ENCODE assay signal across 37 cellular contexts in genomic region chr9:135699440-135699839, GRCh38. TPM values are rescaled to one million over a fixed set of nuclear protein-coding genes. Genes with fewer than 3 reads are reported as not detected.
"Had no signal": no experiment of that assay in that cellular context is flagged by ENCODE, and none has a peak within 500 bp of the region (broad histone marks: within the 10 kb centered on the region; RNA-seq: fewer than 3 reads in every experiment).

Gene SOHLH1 (minus strand): TSS chr9:135699481. CDS start chr9:135699467, 14 bp downstream.

- H3K9me3 Mint-ChIP-seq: dendritic cell treated with granulocyte-macrophage colony-stimulating factor and Interleukin-4, amounts not matched to agents 40 ng/mL and 50 ng/mL, for 4 days; immature natural killer cell; memory B cell; natural killer cell; neural crest cell had no signal

- ATAC-seq: foreskin keratinocyte, gastroesophageal sphincter, heart right ventricle, left lobe of liver, natural killer cell, sciatic nerve, upper lobe of right lung had no signal

- H3K9me3 ChIP-seq: colonic mucosa, esophagus muscularis mucosa, gastroesophageal sphincter, heart right ventricle, thoracic aorta, transverse colon, upper lobe of right lung, uterus had no signal

- H3K79me2 ChIP-seq: parathyroid adenoma had no signal

- H3K27ac Mint-ChIP-seq: dendritic cell treated with granulocyte-macrophage colony-stimulating factor and Interleukin-4, amounts not matched to agents 40 ng/mL and 50 ng/mL, for 4 days; immature natural killer cell; memory B cell; natural killer cell; progenitor cell of endocrine pancreas had no signal

- H3K4me3 Mint-ChIP-seq: dendritic cell treated with granulocyte-macrophage colony-stimulating factor and Interleukin-4, amounts not matched to agents 40 ng/mL and 50 ng/mL, for 4 days; immature natural killer cell; memory B cell; neural crest cell had no signal

- H3K36me3 Mint-ChIP-seq: immature natural killer cell, memory B cell, natural killer cell had no signal

- H3K27ac ChIP-seq: colonic mucosa, esophagus muscularis mucosa, foreskin keratinocyte, gastroesophageal sphincter, heart right ventricle, parathyroid adenoma, thoracic aorta, transverse colon, upper lobe of right lung, uterus had no signal

- H3K4me3 ChIP-seq: colonic mucosa, esophagus muscularis mucosa, gastroesophageal sphincter, heart right ventricle, lung, smooth muscle cell, thoracic aorta, transverse colon, upper lobe of right lung, uterus had no signal

- H3K36me3 ChIP-seq: colonic mucosa, esophagus muscularis mucosa, gastroesophageal sphincter, heart right ventricle, thoracic aorta, transverse colon, upper lobe of right lung, uterus had no signal

- H3K9ac ChIP-seq: parathyroid adenoma had no signal

- H3K4me2 ChIP-seq: smooth muscle cell had no signal

- H3K4me1 Mint-ChIP-seq: memory B cell, natural killer cell, neural crest cell had no signal

- DNase-seq: colonic mucosa; effector memory CD4-positive, alpha-beta T cell; foreskin keratinocyte; glutamatergic neuron; heart right ventricle; hippocampal formation; immature natural killer cell; kidney; natural killer cell; stimulated activated CD4-positive, alpha-beta T cell treated with anti-CD3 and anti-CD28 coated beads, Interleukin-12 subunit alpha, Interleukin-12 subunit beta, amount 100 ng/mL, for 4 hours; stimulated activated CD4-positive, alpha-beta T cell treated with anti-CD3 and anti-CD28 coated beads, Interleukin-1b, Interleukin-23, amount 100 ng/mL, for 48 hours; stimulated activated CD4-positive, alpha-beta T cell treated with anti-CD3 and anti-CD28 coated beads, Interleukin-4, amount 100 ng/mL, for 1 hour; stimulated activated CD8-positive, alpha-beta memory T cell treated with anti-CD3 and anti-CD28 coated beads, Interleukin-4, amount 100 ng/mL, for 48 hours; stimulated activated naive CD4-positive, alpha-beta T cell; substantia nigra; transverse colon; upper lobe of right lung; uterus had no signal

- H2AFZ ChIP-seq: parathyroid adenoma had no signal

- H3K27me3 Mint-ChIP-seq: memory B cell had no signal

- H3K4me1 ChIP-seq: colonic mucosa, foreskin keratinocyte, parathyroid adenoma, upper lobe of right lung had no signal

RNA-seq across cellular contexts. Expression of gene SOHLH1, which starts in this region (rescaled TPM):
- total RNA-seq: chondrocyte, colonic mucosa, endothelial cell of umbilical vein, epithelial cell of proximal tubule, esophagus muscularis mucosa, fibroblast of lung, foreskin keratinocyte, gastroesophageal sphincter, heart right ventricle, kidney, left lobe of liver, liver, lung, mononuclear cell, natural killer cell, neural crest cell, osteoblast, progenitor cell of endocrine pancreas, sciatic nerve, smooth muscle cell, thoracic aorta, transverse colon, upper lobe of right lung, uterus had no signal
- polyA plus RNA-seq: endothelial cell of umbilical vein, fibroblast of lung, foreskin keratinocyte, heart right ventricle, immature natural killer cell, liver, lung, smooth muscle cell had no signal
